2 cellular contexts compared by ENCODE assay signal in the genomic region with DNA sequence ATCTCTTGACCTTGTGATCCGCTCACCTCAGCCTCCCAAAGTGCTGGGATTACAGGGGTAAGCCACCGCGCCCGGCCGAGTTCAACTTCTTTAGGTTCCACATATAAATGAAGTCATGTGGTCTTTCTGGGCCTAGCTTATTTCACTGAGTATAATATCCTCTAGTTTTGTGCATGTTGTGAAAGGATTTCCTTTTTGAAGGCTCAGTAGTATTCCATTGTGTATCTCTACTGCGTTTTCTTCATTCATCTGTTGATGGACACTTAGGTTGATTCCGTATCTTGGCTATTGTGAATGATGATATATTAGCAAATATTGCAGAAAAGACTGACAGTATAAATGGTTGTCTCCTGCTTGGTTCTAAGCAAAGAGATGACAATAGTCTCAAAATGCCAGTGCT.
TF ChIP-seq lines count a peak whose summit lies in the region.

No MANE protein-coding gene starts in this region.

TF ChIP-seq in HEK293, 187 proteins besides CTCF, POLR2A, EP300 and RAD21 (continued from another document):
- TF ChIP-seq ZNF791 (tag by site-specific recombination; IDR thresholded peaks at IDR 0.05) (no peak), ZNF214 (tag by site-specific recombination; IDR thresholded peaks at IDR 0.05; ENCODE audit: borderline replicate concordance) (no peak), ZNF146 (tag by site-specific recombination; IDR thresholded peaks at IDR 0.05) (peak; percentile 92)

TF ChIP-seq in K562, 482 proteins besides CTCF, POLR2A, EP300 and RAD21 (continued from another document):
- TF ChIP-seq NR1H2 (CRISPR knock-in tag; IDR thresholded peaks at IDR 0.05), result no peak
- TF ChIP-seq RBM25 (IDR thresholded peaks at IDR 0.05; ENCODE audit: low read depth, low read length, severe bottlenecking), result peak; percentile 49
- no peak for TF ChIP-seq CHD4 (IDR thresholded peaks at IDR 0.05; ENCODE audit: insufficient read depth, insufficient replicate concordance, low read depth, low read length, poor library complexity, severe bottlenecking)
- peak; percentile 87 for TF ChIP-seq ZNF146 (CRISPR knock-in tag; IDR thresholded peaks at IDR 0.05; ENCODE audit: unreplicated experiment)
- TF ChIP-seq, protein P1, sequence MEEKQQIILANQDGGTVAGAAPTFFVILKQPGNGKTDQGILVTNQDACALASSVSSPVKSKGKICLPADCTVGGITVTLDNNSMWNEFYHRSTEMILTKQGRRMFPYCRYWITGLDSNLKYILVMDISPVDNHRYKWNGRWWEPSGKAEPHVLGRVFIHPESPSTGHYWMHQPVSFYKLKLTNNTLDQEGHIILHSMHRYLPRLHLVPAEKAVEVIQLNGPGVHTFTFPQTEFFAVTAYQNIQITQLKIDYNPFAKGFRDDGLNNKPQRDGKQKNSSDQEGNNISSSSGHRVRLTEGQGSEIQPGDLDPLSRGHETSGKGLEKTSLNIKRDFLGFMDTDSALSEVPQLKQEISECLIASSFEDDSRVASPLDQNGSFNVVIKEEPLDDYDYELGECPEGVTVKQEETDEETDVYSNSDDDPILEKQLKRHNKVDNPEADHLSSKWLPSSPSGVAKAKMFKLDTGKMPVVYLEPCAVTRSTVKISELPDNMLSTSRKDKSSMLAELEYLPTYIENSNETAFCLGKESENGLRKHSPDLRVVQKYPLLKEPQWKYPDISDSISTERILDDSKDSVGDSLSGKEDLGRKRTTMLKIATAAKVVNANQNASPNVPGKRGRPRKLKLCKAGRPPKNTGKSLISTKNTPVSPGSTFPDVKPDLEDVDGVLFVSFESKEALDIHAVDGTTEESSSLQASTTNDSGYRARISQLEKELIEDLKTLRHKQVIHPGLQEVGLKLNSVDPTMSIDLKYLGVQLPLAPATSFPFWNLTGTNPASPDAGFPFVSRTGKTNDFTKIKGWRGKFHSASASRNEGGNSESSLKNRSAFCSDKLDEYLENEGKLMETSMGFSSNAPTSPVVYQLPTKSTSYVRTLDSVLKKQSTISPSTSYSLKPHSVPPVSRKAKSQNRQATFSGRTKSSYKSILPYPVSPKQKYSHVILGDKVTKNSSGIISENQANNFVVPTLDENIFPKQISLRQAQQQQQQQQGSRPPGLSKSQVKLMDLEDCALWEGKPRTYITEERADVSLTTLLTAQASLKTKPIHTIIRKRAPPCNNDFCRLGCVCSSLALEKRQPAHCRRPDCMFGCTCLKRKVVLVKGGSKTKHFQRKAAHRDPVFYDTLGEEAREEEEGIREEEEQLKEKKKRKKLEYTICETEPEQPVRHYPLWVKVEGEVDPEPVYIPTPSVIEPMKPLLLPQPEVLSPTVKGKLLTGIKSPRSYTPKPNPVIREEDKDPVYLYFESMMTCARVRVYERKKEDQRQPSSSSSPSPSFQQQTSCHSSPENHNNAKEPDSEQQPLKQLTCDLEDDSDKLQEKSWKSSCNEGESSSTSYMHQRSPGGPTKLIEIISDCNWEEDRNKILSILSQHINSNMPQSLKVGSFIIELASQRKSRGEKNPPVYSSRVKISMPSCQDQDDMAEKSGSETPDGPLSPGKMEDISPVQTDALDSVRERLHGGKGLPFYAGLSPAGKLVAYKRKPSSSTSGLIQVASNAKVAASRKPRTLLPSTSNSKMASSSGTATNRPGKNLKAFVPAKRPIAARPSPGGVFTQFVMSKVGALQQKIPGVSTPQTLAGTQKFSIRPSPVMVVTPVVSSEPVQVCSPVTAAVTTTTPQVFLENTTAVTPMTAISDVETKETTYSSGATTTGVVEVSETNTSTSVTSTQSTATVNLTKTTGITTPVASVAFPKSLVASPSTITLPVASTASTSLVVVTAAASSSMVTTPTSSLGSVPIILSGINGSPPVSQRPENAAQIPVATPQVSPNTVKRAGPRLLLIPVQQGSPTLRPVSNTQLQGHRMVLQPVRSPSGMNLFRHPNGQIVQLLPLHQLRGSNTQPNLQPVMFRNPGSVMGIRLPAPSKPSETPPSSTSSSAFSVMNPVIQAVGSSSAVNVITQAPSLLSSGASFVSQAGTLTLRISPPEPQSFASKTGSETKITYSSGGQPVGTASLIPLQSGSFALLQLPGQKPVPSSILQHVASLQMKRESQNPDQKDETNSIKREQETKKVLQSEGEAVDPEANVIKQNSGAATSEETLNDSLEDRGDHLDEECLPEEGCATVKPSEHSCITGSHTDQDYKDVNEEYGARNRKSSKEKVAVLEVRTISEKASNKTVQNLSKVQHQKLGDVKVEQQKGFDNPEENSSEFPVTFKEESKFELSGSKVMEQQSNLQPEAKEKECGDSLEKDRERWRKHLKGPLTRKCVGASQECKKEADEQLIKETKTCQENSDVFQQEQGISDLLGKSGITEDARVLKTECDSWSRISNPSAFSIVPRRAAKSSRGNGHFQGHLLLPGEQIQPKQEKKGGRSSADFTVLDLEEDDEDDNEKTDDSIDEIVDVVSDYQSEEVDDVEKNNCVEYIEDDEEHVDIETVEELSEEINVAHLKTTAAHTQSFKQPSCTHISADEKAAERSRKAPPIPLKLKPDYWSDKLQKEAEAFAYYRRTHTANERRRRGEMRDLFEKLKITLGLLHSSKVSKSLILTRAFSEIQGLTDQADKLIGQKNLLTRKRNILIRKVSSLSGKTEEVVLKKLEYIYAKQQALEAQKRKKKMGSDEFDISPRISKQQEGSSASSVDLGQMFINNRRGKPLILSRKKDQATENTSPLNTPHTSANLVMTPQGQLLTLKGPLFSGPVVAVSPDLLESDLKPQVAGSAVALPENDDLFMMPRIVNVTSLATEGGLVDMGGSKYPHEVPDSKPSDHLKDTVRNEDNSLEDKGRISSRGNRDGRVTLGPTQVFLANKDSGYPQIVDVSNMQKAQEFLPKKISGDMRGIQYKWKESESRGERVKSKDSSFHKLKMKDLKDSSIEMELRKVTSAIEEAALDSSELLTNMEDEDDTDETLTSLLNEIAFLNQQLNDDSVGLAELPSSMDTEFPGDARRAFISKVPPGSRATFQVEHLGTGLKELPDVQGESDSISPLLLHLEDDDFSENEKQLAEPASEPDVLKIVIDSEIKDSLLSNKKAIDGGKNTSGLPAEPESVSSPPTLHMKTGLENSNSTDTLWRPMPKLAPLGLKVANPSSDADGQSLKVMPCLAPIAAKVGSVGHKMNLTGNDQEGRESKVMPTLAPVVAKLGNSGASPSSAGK (IDR thresholded peaks at IDR 0.05), result no peak
- TF ChIP-seq, protein P2, sequence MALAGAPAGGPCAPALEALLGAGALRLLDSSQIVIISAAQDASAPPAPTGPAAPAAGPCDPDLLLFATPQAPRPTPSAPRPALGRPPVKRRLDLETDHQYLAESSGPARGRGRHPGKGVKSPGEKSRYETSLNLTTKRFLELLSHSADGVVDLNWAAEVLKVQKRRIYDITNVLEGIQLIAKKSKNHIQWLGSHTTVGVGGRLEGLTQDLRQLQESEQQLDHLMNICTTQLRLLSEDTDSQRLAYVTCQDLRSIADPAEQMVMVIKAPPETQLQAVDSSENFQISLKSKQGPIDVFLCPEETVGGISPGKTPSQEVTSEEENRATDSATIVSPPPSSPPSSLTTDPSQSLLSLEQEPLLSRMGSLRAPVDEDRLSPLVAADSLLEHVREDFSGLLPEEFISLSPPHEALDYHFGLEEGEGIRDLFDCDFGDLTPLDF (CRISPR knock-in tag; IDR thresholded peaks at IDR 0.05), result no peak
- no peak for TF ChIP-seq ZNF507 (tag; conservative IDR thresholded peaks at IDR 0.05)
